2 cellular contexts compared by ENCODE assay signal in the genomic region with DNA sequence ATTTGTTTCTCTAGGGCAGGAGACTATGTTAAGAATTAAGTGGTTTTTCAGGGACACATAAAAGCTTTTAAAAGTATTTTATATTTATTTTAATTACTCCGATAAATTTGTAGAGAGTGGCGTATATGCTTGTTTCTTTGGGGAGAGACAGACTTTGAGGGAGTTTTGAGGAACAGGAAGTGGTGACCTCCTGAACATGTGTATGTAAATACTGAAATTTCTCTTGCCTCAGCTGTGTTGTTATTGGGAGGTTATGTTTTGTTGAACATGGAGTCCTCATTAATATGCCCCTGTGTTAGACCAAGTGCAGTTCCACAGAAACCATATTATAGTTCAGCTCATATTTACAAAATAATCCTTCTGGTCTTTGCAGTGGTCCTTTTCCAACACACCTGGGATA.
TF ChIP-seq lines count a peak whose summit lies in the region.

No MANE protein-coding gene starts in this region.

TF ChIP-seq in GM23338, 12 proteins besides CTCF, POLR2A, EP300 and RAD21 (continued from another document):
- TF ChIP-seq, protein P1, sequence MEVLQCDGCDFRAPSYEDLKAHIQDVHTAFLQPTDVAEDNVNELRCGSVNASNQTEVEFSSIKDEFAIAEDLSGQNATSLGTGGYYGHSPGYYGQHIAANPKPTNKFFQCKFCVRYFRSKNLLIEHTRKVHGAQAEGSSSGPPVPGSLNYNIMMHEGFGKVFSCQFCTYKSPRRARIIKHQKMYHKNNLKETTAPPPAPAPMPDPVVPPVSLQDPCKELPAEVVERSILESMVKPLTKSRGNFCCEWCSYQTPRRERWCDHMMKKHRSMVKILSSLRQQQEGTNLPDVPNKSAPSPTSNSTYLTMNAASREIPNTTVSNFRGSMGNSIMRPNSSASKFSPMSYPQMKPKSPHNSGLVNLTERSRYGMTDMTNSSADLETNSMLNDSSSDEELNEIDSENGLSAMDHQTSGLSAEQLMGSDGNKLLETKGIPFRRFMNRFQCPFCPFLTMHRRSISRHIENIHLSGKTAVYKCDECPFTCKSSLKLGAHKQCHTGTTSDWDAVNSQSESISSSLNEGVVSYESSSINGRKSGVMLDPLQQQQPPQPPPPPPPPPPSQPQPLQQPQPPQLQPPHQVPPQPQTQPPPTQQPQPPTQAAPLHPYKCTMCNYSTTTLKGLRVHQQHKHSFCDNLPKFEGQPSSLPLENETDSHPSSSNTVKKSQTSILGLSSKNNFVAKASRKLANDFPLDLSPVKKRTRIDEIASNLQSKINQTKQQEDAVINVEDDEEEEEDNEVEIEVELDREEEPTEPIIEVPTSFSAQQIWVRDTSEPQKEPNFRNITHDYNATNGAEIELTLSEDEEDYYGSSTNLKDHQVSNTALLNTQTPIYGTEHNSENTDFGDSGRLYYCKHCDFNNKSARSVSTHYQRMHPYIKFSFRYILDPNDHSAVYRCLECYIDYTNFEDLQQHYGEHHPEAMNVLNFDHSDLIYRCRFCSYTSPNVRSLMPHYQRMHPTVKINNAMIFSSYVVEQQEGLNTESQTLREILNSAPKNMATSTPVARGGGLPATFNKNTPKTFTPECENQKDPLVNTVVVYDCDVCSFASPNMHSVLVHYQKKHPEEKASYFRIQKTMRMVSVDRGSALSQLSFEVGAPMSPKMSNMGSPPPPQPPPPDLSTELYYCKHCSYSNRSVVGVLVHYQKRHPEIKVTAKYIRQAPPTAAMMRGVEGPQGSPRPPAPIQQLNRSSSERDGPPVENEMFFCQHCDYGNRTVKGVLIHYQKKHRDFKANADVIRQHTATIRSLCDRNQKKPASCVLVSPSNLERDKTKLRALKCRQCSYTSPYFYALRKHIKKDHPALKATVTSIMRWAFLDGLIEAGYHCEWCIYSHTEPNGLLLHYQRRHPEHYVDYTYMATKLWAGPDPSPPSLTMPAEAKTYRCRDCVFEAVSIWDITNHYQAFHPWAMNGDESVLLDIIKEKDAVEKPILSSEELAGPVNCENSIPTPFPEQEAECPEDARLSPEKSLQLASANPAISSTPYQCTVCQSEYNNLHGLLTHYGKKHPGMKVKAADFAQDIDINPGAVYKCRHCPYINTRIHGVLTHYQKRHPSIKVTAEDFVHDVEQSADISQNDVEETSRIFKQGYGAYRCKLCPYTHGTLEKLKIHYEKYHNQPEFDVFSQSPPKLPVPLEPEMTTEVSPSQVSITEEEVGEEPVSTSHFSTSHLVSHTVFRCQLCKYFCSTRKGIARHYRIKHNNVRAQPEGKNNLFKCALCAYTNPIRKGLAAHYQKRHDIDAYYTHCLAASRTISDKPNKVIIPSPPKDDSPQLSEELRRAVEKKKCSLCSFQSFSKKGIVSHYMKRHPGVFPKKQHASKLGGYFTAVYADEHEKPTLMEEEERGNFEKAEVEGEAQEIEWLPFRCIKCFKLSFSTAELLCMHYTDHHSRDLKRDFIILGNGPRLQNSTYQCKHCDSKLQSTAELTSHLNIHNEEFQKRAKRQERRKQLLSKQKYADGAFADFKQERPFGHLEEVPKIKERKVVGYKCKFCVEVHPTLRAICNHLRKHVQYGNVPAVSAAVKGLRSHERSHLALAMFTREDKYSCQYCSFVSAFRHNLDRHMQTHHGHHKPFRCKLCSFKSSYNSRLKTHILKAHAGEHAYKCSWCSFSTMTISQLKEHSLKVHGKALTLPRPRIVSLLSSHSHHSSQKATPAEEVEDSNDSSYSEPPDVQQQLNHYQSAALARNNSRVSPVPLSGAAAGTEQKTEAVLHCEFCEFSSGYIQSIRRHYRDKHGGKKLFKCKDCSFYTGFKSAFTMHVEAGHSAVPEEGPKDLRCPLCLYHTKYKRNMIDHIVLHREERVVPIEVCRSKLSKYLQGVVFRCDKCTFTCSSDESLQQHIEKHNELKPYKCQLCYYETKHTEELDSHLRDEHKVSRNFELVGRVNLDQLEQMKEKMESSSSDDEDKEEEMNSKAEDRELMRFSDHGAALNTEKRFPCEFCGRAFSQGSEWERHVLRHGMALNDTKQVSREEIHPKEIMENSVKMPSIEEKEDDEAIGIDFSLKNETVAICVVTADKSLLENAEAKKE (CRISPR knock-in tag; IDR thresholded peaks at IDR 0.05) = no peak
TF ChIP-seq in GM23338: peak in this region for 0.

TF ChIP-seq in SK-N-SH treated with all-trans-retinoic acid at 6 μM for 48 hours, 23 proteins besides CTCF, POLR2A, EP300 and RAD21 (continued from another document):
- TF ChIP-seq, protein P2, sequence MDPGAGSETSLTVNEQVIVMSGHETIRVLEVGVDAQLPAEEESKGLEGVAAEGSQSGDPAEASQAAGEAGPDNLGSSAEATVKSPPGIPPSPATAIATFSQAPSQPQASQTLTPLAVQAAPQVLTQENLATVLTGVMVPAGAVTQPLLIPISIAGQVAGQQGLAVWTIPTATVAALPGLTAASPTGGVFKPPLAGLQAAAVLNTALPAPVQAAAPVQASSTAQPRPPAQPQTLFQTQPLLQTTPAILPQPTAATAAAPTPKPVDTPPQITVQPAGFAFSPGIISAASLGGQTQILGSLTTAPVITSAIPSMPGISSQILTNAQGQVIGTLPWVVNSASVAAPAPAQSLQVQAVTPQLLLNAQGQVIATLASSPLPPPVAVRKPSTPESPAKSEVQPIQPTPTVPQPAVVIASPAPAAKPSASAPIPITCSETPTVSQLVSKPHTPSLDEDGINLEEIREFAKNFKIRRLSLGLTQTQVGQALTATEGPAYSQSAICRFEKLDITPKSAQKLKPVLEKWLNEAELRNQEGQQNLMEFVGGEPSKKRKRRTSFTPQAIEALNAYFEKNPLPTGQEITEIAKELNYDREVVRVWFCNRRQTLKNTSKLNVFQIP (CRISPR knock-in tag; IDR thresholded peaks at IDR 0.05; ENCODE audit: borderline replicate concordance, low read depth) = no peak
- TF ChIP-seq RARB (CRISPR knock-in tag; IDR thresholded peaks at IDR 0.05) (no peak), GLIS3 (CRISPR knock-in tag; IDR thresholded peaks at IDR 0.05) (no peak), BACH2 (CRISPR knock-in tag; IDR thresholded peaks at IDR 0.05; ENCODE audit: borderline replicate concordance) (no peak), OSR1 (CRISPR knock-in tag; IDR thresholded peaks at IDR 0.05) (no peak), ZNF8 (CRISPR knock-in tag; IDR thresholded peaks at IDR 0.05) (no peak), ZNF565 (CRISPR knock-in tag; conservative IDR thresholded peaks at IDR 0.05; ENCODE audit: low read depth) (no peak), PPARA (CRISPR knock-in tag; IDR thresholded peaks at IDR 0.05; ENCODE audit: borderline replicate concordance) (no peak), ISL1 (CRISPR knock-in tag; IDR thresholded peaks at IDR 0.05) (no peak), ARNTL (CRISPR knock-in tag; IDR thresholded peaks at IDR 0.05; ENCODE audit: borderline replicate concordance, low read depth) (no peak)
- TF ChIP-seq, protein P3, sequence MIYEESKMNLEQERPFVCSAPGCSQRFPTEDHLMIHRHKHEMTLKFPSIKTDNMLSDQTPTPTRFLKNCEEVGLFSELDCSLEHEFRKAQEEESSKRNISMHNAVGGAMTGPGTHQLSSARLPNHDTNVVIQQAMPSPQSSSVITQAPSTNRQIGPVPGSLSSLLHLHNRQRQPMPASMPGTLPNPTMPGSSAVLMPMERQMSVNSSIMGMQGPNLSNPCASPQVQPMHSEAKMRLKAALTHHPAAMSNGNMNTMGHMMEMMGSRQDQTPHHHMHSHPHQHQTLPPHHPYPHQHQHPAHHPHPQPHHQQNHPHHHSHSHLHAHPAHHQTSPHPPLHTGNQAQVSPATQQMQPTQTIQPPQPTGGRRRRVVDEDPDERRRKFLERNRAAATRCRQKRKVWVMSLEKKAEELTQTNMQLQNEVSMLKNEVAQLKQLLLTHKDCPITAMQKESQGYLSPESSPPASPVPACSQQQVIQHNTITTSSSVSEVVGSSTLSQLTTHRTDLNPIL (CRISPR knock-in tag; IDR thresholded peaks at IDR 0.05; ENCODE audit: low read depth) = no peak
- TF ChIP-seq, protein P4, sequence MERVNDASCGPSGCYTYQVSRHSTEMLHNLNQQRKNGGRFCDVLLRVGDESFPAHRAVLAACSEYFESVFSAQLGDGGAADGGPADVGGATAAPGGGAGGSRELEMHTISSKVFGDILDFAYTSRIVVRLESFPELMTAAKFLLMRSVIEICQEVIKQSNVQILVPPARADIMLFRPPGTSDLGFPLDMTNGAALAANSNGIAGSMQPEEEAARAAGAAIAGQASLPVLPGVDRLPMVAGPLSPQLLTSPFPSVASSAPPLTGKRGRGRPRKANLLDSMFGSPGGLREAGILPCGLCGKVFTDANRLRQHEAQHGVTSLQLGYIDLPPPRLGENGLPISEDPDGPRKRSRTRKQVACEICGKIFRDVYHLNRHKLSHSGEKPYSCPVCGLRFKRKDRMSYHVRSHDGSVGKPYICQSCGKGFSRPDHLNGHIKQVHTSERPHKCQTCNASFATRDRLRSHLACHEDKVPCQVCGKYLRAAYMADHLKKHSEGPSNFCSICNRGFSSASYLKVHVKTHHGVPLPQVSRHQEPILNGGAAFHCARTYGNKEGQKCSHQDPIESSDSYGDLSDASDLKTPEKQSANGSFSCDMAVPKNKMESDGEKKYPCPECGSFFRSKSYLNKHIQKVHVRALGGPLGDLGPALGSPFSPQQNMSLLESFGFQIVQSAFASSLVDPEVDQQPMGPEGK (CRISPR knock-in tag; IDR thresholded peaks at IDR 0.05; ENCODE audit: borderline replicate concordance) = no peak
